In the genomic region with DNA sequence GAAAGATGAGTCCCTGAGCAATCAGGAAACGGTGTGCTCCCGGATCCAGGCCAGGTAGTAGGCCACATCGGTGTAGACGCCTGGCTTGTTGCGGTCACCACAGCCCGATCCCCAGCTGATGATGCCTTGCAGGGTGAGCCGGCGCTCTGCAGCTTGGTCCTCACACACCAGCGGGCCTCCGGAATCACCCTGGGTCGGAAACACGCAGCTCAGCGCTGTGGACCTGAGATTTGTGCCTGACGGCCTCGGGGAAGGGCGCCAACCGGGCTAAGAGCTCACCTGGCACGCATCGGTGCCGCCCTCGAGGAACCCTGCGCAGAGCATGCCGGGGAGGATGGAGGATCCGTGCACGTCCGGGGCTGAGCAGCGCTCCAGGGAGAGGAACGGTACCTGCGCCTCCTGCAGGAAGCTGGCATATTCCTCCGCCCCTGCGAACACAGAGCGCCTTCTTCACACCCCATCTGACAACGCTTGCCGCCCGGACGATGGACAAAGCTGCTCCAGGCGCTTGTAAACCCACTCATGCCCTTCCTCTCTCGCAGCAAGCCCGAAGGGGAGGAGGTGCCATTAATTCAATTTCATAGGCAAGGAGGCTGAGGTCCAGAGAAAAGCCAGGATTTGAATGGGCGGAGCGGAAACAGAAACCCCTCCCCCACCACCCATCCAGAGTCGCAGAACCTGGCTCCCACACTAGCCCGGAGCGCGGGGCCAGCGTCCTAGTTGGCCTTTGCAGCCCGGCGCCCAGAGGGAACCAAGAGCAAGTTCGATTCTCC, we compare ENCODE assay signal across 6 cellular contexts. TPM values are rescaled to one million over a fixed set of nuclear protein-coding genes. Genes with fewer than 3 reads are reported as not detected.
DNase-seq lines count a peak whose midpoint lies in the region; ATAC-seq and TF ChIP-seq lines count a peak whose summit lies in the region.

No MANE protein-coding gene starts in this region.

- H3K4me1 Mint-ChIP-seq in activated CD4-positive, alpha-beta T cell treated with anti-CD3 and anti-CD28 coated beads, Interleukin-2, amount 10 ng/mL, durations not matched to agents 7 days and 5 days, result peaks cover 36% of the 10 kb centered on the region

- CTCF ChIA-PET in BJ (lab: Yijun Ruan, JAX), result interaction anchor here (0.5 to 10.0 kb wide), 21 partner anchors 10 to 289 kb away, joined by 3 to 352 read pairs (median 8); partner anchors contain the start of genes B4GALT7, GRK6, LMAN2 and PRR7
- CTCF ChIA-PET in activated CD4-positive, alpha-beta T cell treated with anti-CD3 and anti-CD28 coated beads, Interleukin-2, amount 10 ng/mL, durations not matched to agents 7 days and 5 days (lab: Charles Lee), result interaction anchor here (0.5 to 53.2 kb wide), 22 partner anchors 11 to 288 kb away, joined by 3 to 1643 read pairs (median 6); partner anchors contain the start of genes DBN1, GRK6, LMAN2 and PDLIM7

- no peak for DNase-seq in BJ (ENCODE audit: low read depth)
- DNase-seq in MV-4-11 (lab: John Stamatoyannopoulos, UW), result peak; percentile 10
- DNase-seq in activated CD4-positive, alpha-beta T cell treated with anti-CD3 and anti-CD28 coated beads, Interleukin-2, amount 10 ng/mL, durations not matched to agents 7 days and 5 days, result peak; percentile 75
- peak; percentile 29 for DNase-seq in fibroblast of the aortic adventitia (ENCODE audit: low read depth)
- DNase-seq in stimulated activated CD4-positive, alpha-beta T cell treated with anti-CD3 and anti-CD28 coated beads, Interleukin-2, amount 100 ng/mL, for 48 hours, result peak; percentile 66

- peaks cover 33% of the 10 kb centered on the region for H3K27me3 ChIP-seq in BJ (ENCODE audit: control insufficient read depth, insufficient read depth, low read length)

- peak overlapping the region; percentile 74 for H3K27ac Mint-ChIP-seq in activated CD4-positive, alpha-beta T cell treated with anti-CD3 and anti-CD28 coated beads, Interleukin-2, amount 10 ng/mL, durations not matched to agents 7 days and 5 days

- TF ChIP-seq CTCF in BJ (IDR thresholded peaks at IDR 0.05; ENCODE audit: insufficient read depth, low read depth, low read length), result peak; percentile 59
- TF ChIP-seq CTCF in fibroblast of the aortic adventitia (IDR thresholded peaks at IDR 0.05; ENCODE audit: insufficient read depth, low read length), result peak; percentile 44

- no peak for ATAC-seq in GM18867 (IDR thresholded peaks at IDR 0.05; ENCODE audit: unreplicated experiment)

- POLR2A ChIA-PET in BJ (lab: Charles Lee), result interaction anchor here (0.6 kb wide), 1 partner anchor 11 kb away, joined by 3 read pairs; no protein-coding TSS in a partner anchor
- POLR2A ChIA-PET in activated CD4-positive, alpha-beta T cell treated with anti-CD3 and anti-CD28 coated beads, Interleukin-2, amount 10 ng/mL, durations not matched to agents 7 days and 5 days (lab: Charles Lee), result interaction anchor here (0.6 kb wide), 1 partner anchor 270 kb away, joined by 3 read pairs; no protein-coding TSS in a partner anchor

- H3K27me3 Mint-ChIP-seq in activated CD4-positive, alpha-beta T cell treated with anti-CD3 and anti-CD28 coated beads, Interleukin-2, amount 10 ng/mL, durations not matched to agents 7 days and 5 days, result peaks cover 28% of the 10 kb centered on the region

- H3K4me3 Mint-ChIP-seq in activated CD4-positive, alpha-beta T cell treated with anti-CD3 and anti-CD28 coated beads, Interleukin-2, amount 10 ng/mL, durations not matched to agents 7 days and 5 days, result peak overlapping the region; percentile 64

- H3K36me3 Mint-ChIP-seq in activated CD4-positive, alpha-beta T cell treated with anti-CD3 and anti-CD28 coated beads, Interleukin-2, amount 10 ng/mL, durations not matched to agents 7 days and 5 days (ENCODE audit: low read depth), result no peaks in the 10 kb centered on the region

- no peaks in the 10 kb centered on the region for H3K36me3 ChIP-seq in BJ (ENCODE audit: control insufficient read depth, insufficient read depth, low read length)

- no peaks in the 10 kb centered on the region for H3K9me3 Mint-ChIP-seq in activated CD4-positive, alpha-beta T cell treated with anti-CD3 and anti-CD28 coated beads, Interleukin-2, amount 10 ng/mL, durations not matched to agents 7 days and 5 days

- H3K4me3 ChIP-seq in BJ (ENCODE audit: low read depth, low read length), result no peak overlapping the region
- peak overlapping the region; percentile 22 for H3K4me3 ChIP-seq in fibroblast of the aortic adventitia (ENCODE audit: low read depth, low read length)

RNA-seq across cellular contexts. Expression of gene PFN3, which starts 2.0 kb away (rescaled TPM):
- polyA plus RNA-seq in BJ (2011; rRNA removed), result not detected in 2 replicates
- not detected in 2 replicates for polyA minus RNA-seq in BJ (2011; rRNA and poly(A)+ RNA removed)
- total RNA-seq in activated CD4-positive, alpha-beta T cell treated with anti-CD3 and anti-CD28 coated beads, Interleukin-2, amount 10 ng/mL, durations not matched to agents 7 days and 5 days, result not detected
- not detected in 2 replicates for total RNA-seq in fibroblast of the aortic adventitia (ENCODE audit: low replicate concordance)

RNA-seq across cellular contexts. Expression of gene F12, which starts 6.9 kb away (rescaled TPM):
- 0.67 and 0.69 TPM in 2 replicates for polyA plus RNA-seq in BJ (2011; rRNA removed)
- not detected in 2 replicates for polyA minus RNA-seq in BJ (2011; rRNA and poly(A)+ RNA removed)
- under 1 TPM; 0.22 to 0.60 TPM for total RNA-seq in activated CD4-positive, alpha-beta T cell treated with anti-CD3 and anti-CD28 coated beads, Interleukin-2, amount 10 ng/mL, durations not matched to agents 7 days and 5 days
- 0.27 and 1.4 TPM in 2 replicates for total RNA-seq in fibroblast of the aortic adventitia (ENCODE audit: low replicate concordance)

RNA-seq across cellular contexts. Expression of gene SLC34A1, which starts 18.2 kb away (rescaled TPM):
- not detected in 2 replicates for polyA plus RNA-seq in BJ (2011; rRNA removed)
- not detected in 2 replicates for polyA minus RNA-seq in BJ (2011; rRNA and poly(A)+ RNA removed)
- under 1 TPM; 0.12 to 0.27 TPM for total RNA-seq in activated CD4-positive, alpha-beta T cell treated with anti-CD3 and anti-CD28 coated beads, Interleukin-2, amount 10 ng/mL, durations not matched to agents 7 days and 5 days
- not detected in 2 replicates for total RNA-seq in fibroblast of the aortic adventitia (ENCODE audit: low replicate concordance)

RNA-seq across cellular contexts. Expression of gene GRK6, which starts 24.0 kb away (rescaled TPM):
- polyA plus RNA-seq in BJ (2011; rRNA removed), result 24.0 and 37.7 TPM in 2 replicates
- polyA minus RNA-seq in BJ (2011; rRNA and poly(A)+ RNA removed), result 17.7 and 20.2 TPM in 2 replicates
- total RNA-seq in activated CD4-positive, alpha-beta T cell treated with anti-CD3 and anti-CD28 coated beads, Interleukin-2, amount 10 ng/mL, durations not matched to agents 7 days and 5 days, result 100 to 1,000 TPM; 242 to 296 TPM
- 9.3 and 15.7 TPM in 2 replicates for total RNA-seq in fibroblast of the aortic adventitia (ENCODE audit: low replicate concordance)

RNA-seq across cellular contexts. Expression of gene PRR7, which starts 44.2 kb away (rescaled TPM):
- 1.6 TPM in 2 replicates for polyA plus RNA-seq in BJ (2011; rRNA removed)
- 0.24 and 0.26 TPM in 2 replicates for polyA minus RNA-seq in BJ (2011; rRNA and poly(A)+ RNA removed)
- 1 to 10 TPM; 5.3 to 9.7 TPM for total RNA-seq in activated CD4-positive, alpha-beta T cell treated with anti-CD3 and anti-CD28 coated beads, Interleukin-2, amount 10 ng/mL, durations not matched to agents 7 days and 5 days
- 2.2 and 8.8 TPM in 2 replicates for total RNA-seq in fibroblast of the aortic adventitia (ENCODE audit: low replicate concordance)
